In genomic region chr16:89711601-89712475, GRCh38 we compare ENCODE assay signal across 7 cellular contexts. TPM values are rescaled to one million over a fixed set of nuclear protein-coding genes. Genes with fewer than 3 reads are reported as not detected.
DNase-seq lines count a peak whose midpoint lies in the region; ATAC-seq and TF ChIP-seq lines count a peak whose summit lies in the region.

No MANE protein-coding gene starts in this region.

- H3K27me3 Mint-ChIP-seq in activated B cell treated with CpG ODN at 0.5 μM for 24 hours = no peaks in the 10 kb centered on the region

- POLR2A ChIA-PET in activated B cell treated with CpG ODN at 0.5 μM for 24 hours (lab: Charles Lee) = interaction anchor here (0.7 to 1.5 kb wide), 3 partner anchors 10 to 26 kb away, joined by 3 to 5 read pairs (median 3); partner anchors contain the start of gene SPATA2L

- H3K36me3 Mint-ChIP-seq in activated B cell treated with CpG ODN at 0.5 μM for 24 hours (ENCODE audit: low read depth) = peaks cover 2% of the 10 kb centered on the region

- H3K9me3 ChIP-seq in KOPT-K1 (ENCODE audit: insufficient read depth, low read length, poor library complexity, severe bottlenecking) (no peaks in the 10 kb centered on the region), lung (ENCODE audit: control insufficient read depth in 2 of 2, insufficient read depth in 1 of 2, low read length in 1 of 2) (no peaks in the 10 kb centered on the region)

- H3K27ac Mint-ChIP-seq in activated B cell treated with CpG ODN at 0.5 μM for 24 hours = no peak overlapping the region

- no peaks in the 10 kb centered on the region for H3K27me3 ChIP-seq in lung (ENCODE audit: control insufficient read depth, insufficient read depth)

- peak; percentile 76 for DNase-seq in activated B cell treated with CpG ODN at 0.5 μM for 24 hours
- DNase-seq in central memory CD4-positive, alpha-beta T cell = peak; percentile 44
- DNase-seq in lung (ENCODE audit: low spot score) = peak; percentile 46
- DNase-seq in stimulated activated naive CD4-positive, alpha-beta T cell treated with Interleukin-2 at 50 U/mL for 16 hours (lab: John Stamatoyannopoulos, UW) = peak; percentile 55

- TF ChIP-seq POLR2A in GM18505 (IDR thresholded peaks at IDR 0.05; ENCODE audit: borderline replicate concordance, extremely low read depth, insufficient read depth, insufficient read length) = peak; percentile 61

- 2 to 5% methylated on average over 48 to 60 of the region's 60 CpGs for WGBS in lung, 2 donors

- no peaks in the 10 kb centered on the region for H3K9me3 Mint-ChIP-seq in activated B cell treated with CpG ODN at 0.5 μM for 24 hours

- no peak overlapping the region for H3K4me3 ChIP-seq in lung

- H3K4me3 Mint-ChIP-seq in activated B cell treated with CpG ODN at 0.5 μM for 24 hours = peak overlapping the region; percentile 76

- H3K4me1 ChIP-seq in lung (ENCODE audit: control insufficient read depth in 2 of 2, insufficient read depth in 2 of 2, low read length in 2 of 2) = peaks cover 0 to 5% of the 10 kb centered on the region in 2 donors

- intact Hi-C loops in activated B cell treated with CpG ODN at 0.5 μM for 24 hours (cut with micrococcal nuclease) = loop anchor here (1.0 kb wide), 2 partner anchors 9 to 10 kb away; partner anchors contain the start of gene ZNF276

- H3K4me1 Mint-ChIP-seq in activated B cell treated with CpG ODN at 0.5 μM for 24 hours = peaks cover 2% of the 10 kb centered on the region

- H3K27ac ChIP-seq in KOPT-K1 (ENCODE audit: low read depth, low read length, poor library complexity, severe bottlenecking) (peak overlapping the region; percentile 73), lung (ENCODE audit: low read depth in 1 of 2, low read length in 1 of 2) (no peak overlapping the region)

- TF ChIP-seq CTCF in activated B cell treated with CpG ODN at 0.5 μM for 24 hours (IDR thresholded peaks at IDR 0.05) (no peak), lung (IDR thresholded peaks at IDR 0.05; ENCODE audit: control extremely low read depth, extremely low read depth) (no peak)

- CTCF ChIA-PET in activated B cell treated with CpG ODN at 0.5 μM for 24 hours (lab: Charles Lee) = no interaction called here

- ATAC-seq in GM18505 (IDR thresholded peaks at IDR 0.05; ENCODE audit: unreplicated experiment) = no peak
- ATAC-seq in activated B cell treated with CpG ODN at 0.5 μM for 24 hours (ENCODE audit: low read depth) = peak; percentile 96
- peak; percentile 82 for ATAC-seq in lung (ENCODE audit: insufficient read depth, low FRiP score)
- no peak for ATAC-seq in GM21381 (IDR thresholded peaks at IDR 0.05; ENCODE audit: unreplicated experiment)

- peaks cover 21% of the 10 kb centered on the region for H3K36me3 ChIP-seq in KOPT-K1 (ENCODE audit: insufficient read depth, low read length)
- H3K36me3 ChIP-seq in lung (ENCODE audit: control insufficient read depth in 2 of 2, insufficient read depth in 2 of 2, low read length in 2 of 2) = peaks cover 0 to 1% of the 10 kb centered on the region in 2 donors

RNA-seq across cellular contexts. Expression of gene VPS9D1, which starts 8.9 kb away (rescaled TPM):
- 6.6 and 7.4 TPM in 2 replicates for total RNA-seq in activated B cell treated with CpG ODN at 0.5 μM for 24 hours
- total RNA-seq in lung = 10 to 100 TPM in 1 of 2 donors, 1 to 10 TPM in 1; 6.1 to 26.1 TPM
- 10 to 100 TPM; 16.1 to 20.2 TPM for polyA plus RNA-seq in lung

RNA-seq across cellular contexts. Expression of gene ZNF276, which starts 9.5 kb away (rescaled TPM):
- total RNA-seq in activated B cell treated with CpG ODN at 0.5 μM for 24 hours (43.8 and 52.0 TPM in 2 replicates), lung (10 to 100 TPM; 26.5 to 34.9 TPM)
- polyA plus RNA-seq in lung = 10 to 100 TPM; 21.8 to 23.6 TPM

RNA-seq across cellular contexts. Expression of gene SPATA2L, which starts 10.3 kb away (rescaled TPM):
- total RNA-seq in activated B cell treated with CpG ODN at 0.5 μM for 24 hours (6.9 and 7.0 TPM in 2 replicates), lung (10 to 100 TPM in 1 of 2 donors, 1 to 10 TPM in 1; 6.9 to 17.3 TPM)
- 10 to 100 TPM; 12.1 to 15.1 TPM for polyA plus RNA-seq in lung

RNA-seq across cellular contexts. Expression of gene CDK10, which starts 25.3 kb away (rescaled TPM):
- 67.9 and 76.1 TPM in 2 replicates for total RNA-seq in activated B cell treated with CpG ODN at 0.5 μM for 24 hours
- 10 to 100 TPM; 54.0 to 86.1 TPM for total RNA-seq in lung
- polyA plus RNA-seq in lung = 10 to 100 TPM; 52.0 to 92.7 TPM

RNA-seq across cellular contexts. Expression of gene SPATA33, which starts 54.2 kb away (rescaled TPM):
- 8.5 TPM in 2 replicates for total RNA-seq in activated B cell treated with CpG ODN at 0.5 μM for 24 hours
- total RNA-seq in lung = 10 to 100 TPM; 10.8 to 19.1 TPM
- 1 to 10 TPM; 5.4 to 6.9 TPM for polyA plus RNA-seq in lung

Comparison
In these comparisons a context has a peak if more than half of its experiments do, and no peak if none do; other contexts are left out.
1. ATAC-seq: peak in activated B cell treated with CpG ODN at 0.5 μM for 24 hours (single experiment) and lung (single experiment); none in GM18505 (single experiment) and GM21381 (single experiment).
2. Peak in every context shown above with its lines, with median percentiles within 50 percentile points of each other: DNase-seq.